Comparison of ENCODE assay signal across 16 cellular contexts in genomic region chr12:30784508-30784907, GRCh38. TPM values are rescaled to one million over a fixed set of nuclear protein-coding genes. Genes with fewer than 3 reads are reported as not detected.
DNase-seq lines count a peak whose midpoint lies in the region; ATAC-seq, FAIRE-seq and TF ChIP-seq lines count a peak whose summit lies in the region.
"Had no signal": no experiment of that assay in that cellular context is flagged by ENCODE, and none has a peak within 500 bp of the region (broad histone marks: within the 10 kb centered on the region; RNA-seq: fewer than 3 reads in every experiment).

No MANE protein-coding gene starts in this region.

- in situ Hi-C loops in HepG2 (cut with HindIII; ENCODE audit: extremely low pct_ligation_motif_present, low pct_unique_long_range_greater_than_20kb), result no loop called here

- BruUV-seq in HepG2 (replicated peaks; lab: Mats Ljungman, UMichigan), result no TSS peak

- no peaks in the 10 kb centered on the region for H4K20me1 ChIP-seq in HepG2 (ENCODE audit: insufficient read depth, low read length)
- no peaks in the 10 kb centered on the region for H4K20me1 ChIP-seq in H1 (replicated peaks in 1 of 2; ENCODE audit: control insufficient read depth in 1 of 2, insufficient read depth in 2 of 2, low read length in 2 of 2)

- H3K56ac ChIP-seq in H1 (replicated peaks; ENCODE audit: insufficient read length, low read depth, low read length), result no peak overlapping the region

- no peak overlapping the region for H4K8ac ChIP-seq in H1 (ENCODE audit: extremely low read depth, insufficient read depth, low read length)

- intact Hi-C loops in HepG2 (cut with micrococcal nuclease; ENCODE audit: unreplicated experiment) (no loop called here), right lobe of liver (cut with DNase I) (no loop called here), aorta (cut with DNase I) (no loop called here)

- TF ChIP-seq CTCF in HepG2 (CRISPR knock-in tag; IDR thresholded peaks at IDR 0.05), result no peak
- TF ChIP-seq CTCF in right lobe of liver (IDR thresholded peaks at IDR 0.05), result no peak
- TF ChIP-seq CTCF in H1 (IDR thresholded peaks at IDR 0.05; ENCODE audit: control extremely low read depth in 1 of 3, insufficient read depth in 1 of 3, low read depth in 1 of 3, low read length in 3 of 3), result no peak

- no peaks in the 10 kb centered on the region for H3K23me2 ChIP-seq in H1 (ENCODE audit: low read depth, low read length)

- TF ChIP-seq EP300 in HepG2 (IDR thresholded peaks at IDR 0.05; ENCODE audit: low read depth in 2 of 2, low read length in 2 of 2), result no peak
- TF ChIP-seq EP300 in HepG2 (CRISPR knock-in tag; IDR thresholded peaks at IDR 0.05; ENCODE audit: borderline replicate concordance), result no peak
- no peak for TF ChIP-seq EP300 in H1 (IDR thresholded peaks at IDR 0.05; ENCODE audit: borderline replicate concordance in 1 of 2, low read depth in 2 of 2, low read length in 2 of 2)

- H3K14ac ChIP-seq in H1 (ENCODE audit: insufficient read length), result no peak overlapping the region

- H3K9me3 ChIP-seq in HepG2 (ENCODE audit: low read length) (peaks cover 8% of the 10 kb centered on the region), right lobe of liver (no peaks in the 10 kb centered on the region), HUES64 (ENCODE audit: insufficient read depth, low read depth, low read length) (peaks cover 57% of the 10 kb centered on the region), H1 (ENCODE audit: insufficient read depth in 2 of 2, low read depth in 1 of 2, low read length in 1 of 2) (peaks cover 36 to 39% of the 10 kb centered on the region in 2 experiments), aorta (ENCODE audit: control insufficient read depth, low read length) (no peaks in the 10 kb centered on the region)

- H3K36me3 ChIP-seq in HepG2 (replicated peaks in 1 of 2; ENCODE audit: control insufficient read depth in 1 of 2, insufficient read depth in 2 of 2, low read length in 2 of 2), result no peaks in the 10 kb centered on the region
- no peaks in the 10 kb centered on the region for H3K36me3 ChIP-seq in right lobe of liver
- H3K36me3 ChIP-seq in HUES64 (ENCODE audit: insufficient read depth, low read length), result no peaks in the 10 kb centered on the region
- peaks cover 0 to 12% (median 0%) of the 10 kb centered on the region in 4 experiments; a peak in 4 of 8 replicates for H3K36me3 ChIP-seq in H1 (ENCODE audit: control insufficient read depth in 2 of 4, insufficient read depth in 4 of 4, low read length in 3 of 4)
- H3K36me3 ChIP-seq in aorta (ENCODE audit: control insufficient read depth in 1 of 2, insufficient read depth in 2 of 2, low read length in 1 of 2), result no peaks in the 10 kb centered on the region

- H3K79me2 ChIP-seq in HepG2 (ENCODE audit: insufficient read depth, low read length), result no peaks in the 10 kb centered on the region
- no peaks in the 10 kb centered on the region for H3K79me2 ChIP-seq in H1 (ENCODE audit: control insufficient read depth in 1 of 2, insufficient read depth in 2 of 2, low read length in 2 of 2)

- FAIRE-seq in HepG2 (lab: Jason Lieb, UNC) (no peak), H1 (lab: Jason Lieb, UNC) (no peak)
- FAIRE-seq: A204.1, GM12892 had no signal

- H4K5ac ChIP-seq in H1 (ENCODE audit: insufficient read length, low read depth, low read length), result no peak overlapping the region

- H3K4me1 ChIP-seq in HepG2 (ENCODE audit: insufficient read depth, low read length) (no peaks in the 10 kb centered on the region), right lobe of liver (no peaks in the 10 kb centered on the region), HUES64 (ENCODE audit: insufficient read depth, low read length) (no peaks in the 10 kb centered on the region), H1 (replicated peaks in 1 of 4; ENCODE audit: control insufficient read depth in 3 of 4, insufficient read depth in 4 of 4, low read length in 3 of 4) (peaks cover 0 to 3% (median 0%) of the 10 kb centered on the region in 4 experiments; a peak in 2 of 7 replicates), aorta (ENCODE audit: control insufficient read depth in 1 of 2, insufficient read depth in 2 of 2, low read length in 2 of 2) (no peaks in the 10 kb centered on the region)

- WGBS in HepG2 (ENCODE audit: low lambda C conversion rate), result 5% methylated on average over 1 of the region's 1 CpG
- 80% methylated on average over 1 of the region's 1 CpG for WGBS in right lobe of liver (ENCODE audit: insufficient coverage, low coverage, low lambda C conversion rate, missing lambda C conversion rate)
- 75% methylated on average over 1 of the region's 1 CpG for WGBS in HUES64
- WGBS in H1 (ENCODE audit: extremely low coverage in 1 of 2, insufficient coverage in 1 of 2, insufficient read length in 1 of 2, insufficient replicate concordance in 2 of 2, low coverage in 1 of 2, low lambda C conversion rate in 2 of 2, missing lambda C conversion rate in 1 of 2), 2 experiments, result 96% methylated on average over 1 of the region's 1 CpG; no CpG with 5 or more reads in 1 of the 2 experiments
- WGBS in aorta, 2 donors, result 89 to 97% methylated on average over 1 of the region's 1 CpG

- H3K27ac ChIP-seq in HepG2 (ENCODE audit: extremely low read length, insufficient read depth, low read length) (no peak overlapping the region), right lobe of liver (no peak overlapping the region), HUES64 (ENCODE audit: low read depth, low read length) (peak overlapping the region; percentile 95; the same call in 1 of the 2 replicates), H1 (ENCODE audit: low read depth, low read length) (no peak overlapping the region), aorta (ENCODE audit: low read depth in 1 of 2, low read length in 2 of 2) (no peak overlapping the region)

- H2BK120ac ChIP-seq in H1 (replicated peaks; ENCODE audit: low read depth, low read length), result no peak overlapping the region

- H3K27me3 ChIP-seq in HepG2 (ENCODE audit: control insufficient read depth in 1 of 2, insufficient read depth in 2 of 2, low read length in 2 of 2) (peaks cover 0 to 6% of the 10 kb centered on the region in 2 experiments; a peak in 2 of 5 replicates), right lobe of liver (peaks cover 0 to 4% of the 10 kb centered on the region in 2 donors), HUES64 (ENCODE audit: insufficient read depth, low read length) (no peaks in the 10 kb centered on the region), H1 (replicated peaks in 1 of 4; ENCODE audit: control insufficient read depth in 3 of 4, extremely low read depth in 1 of 4, insufficient read depth in 3 of 4, low read length in 3 of 4) (no peaks in the 10 kb centered on the region), aorta (ENCODE audit: control insufficient read depth in 1 of 2, insufficient read depth in 2 of 2, low read length in 1 of 2) (no peaks in the 10 kb centered on the region)

- H3K9ac ChIP-seq in HepG2 (ENCODE audit: insufficient read depth, low read depth, low read length) (no peak overlapping the region), HUES64 (ENCODE audit: low read depth, low read length) (no peak overlapping the region), H1 (replicated peaks in 1 of 4; ENCODE audit: extremely low read depth in 1 of 4, low read depth in 3 of 4, low read length in 3 of 4) (no peak overlapping the region)

- TF ChIP-seq POLR2A in HepG2 (IDR thresholded peaks at IDR 0.05; ENCODE audit: insufficient read depth in 1 of 2, low read depth in 2 of 2, low read length in 2 of 2), result no peak
- no peak for TF ChIP-seq POLR2A in right lobe of liver (IDR thresholded peaks at IDR 0.05)
- TF ChIP-seq POLR2A in H1 (IDR thresholded peaks at IDR 0.05; ENCODE audit: control extremely low read depth in 1 of 2, low read depth in 2 of 2, low read length in 2 of 2), result no peak

- CTCF ChIA-PET in HepG2 (lab: Yijun Ruan, JAX; ENCODE audit: low intra/inter-chr PET ratio, low total read pairs) (no interaction called here), H1 (lab: Charles Lee; ENCODE audit: partially characterized antibody) (no interaction called here)

- H2AK5ac ChIP-seq in H1 (ENCODE audit: low read depth, low read length), result no peak overlapping the region

- TF ChIP-seq RAD21 in HepG2 (CRISPR knock-in tag; IDR thresholded peaks at IDR 0.05) (no peak), H1 (IDR thresholded peaks at IDR 0.05 in 1 of 2, conservative IDR thresholded peaks at IDR 0.05 in 1 of 2; ENCODE audit: low read depth in 2 of 2, low read length in 2 of 2) (no peak)

- no peak overlapping the region for H4K91ac ChIP-seq in H1 (replicated peaks; ENCODE audit: insufficient read length, low read length)

- ATAC-seq in HepG2, result no peak
- ATAC-seq in right lobe of liver, result no peak
- ATAC-seq in aorta (ENCODE audit: low FRiP score), result no peak
- no peak for ATAC-seq in GM19395 (IDR thresholded peaks at IDR 0.05; ENCODE audit: unreplicated experiment)
- ATAC-seq: HCT116 had no signal

- H2BK12ac ChIP-seq in H1 (ENCODE audit: low read depth, low read length), result no peak overlapping the region

- H2BK20ac ChIP-seq in H1 (ENCODE audit: low read length), result no peak overlapping the region

- H3K4me2 ChIP-seq in HepG2 (ENCODE audit: low read depth, low read length), result no peak overlapping the region
- no peak overlapping the region for H3K4me2 ChIP-seq in H1 (ENCODE audit: insufficient read depth in 1 of 2, low read depth in 2 of 2, low read length in 2 of 2)

- H2AFZ ChIP-seq in HepG2 (ENCODE audit: low read length), result no peak overlapping the region
- no peak overlapping the region for H2AFZ ChIP-seq in H1 (ENCODE audit: low read length)

- H3K23ac ChIP-seq in H1 (ENCODE audit: insufficient read length), result no peak overlapping the region

- H3K18ac ChIP-seq in H1 (ENCODE audit: extremely low read depth, low read length), result no peak overlapping the region

- H3K4me3 ChIP-seq in HepG2 (replicated peaks in 1 of 3; ENCODE audit: insufficient read depth in 1 of 3, low read depth in 2 of 3, low read length in 3 of 3) (no peak overlapping the region), right lobe of liver (no peak overlapping the region), HUES64 (ENCODE audit: low read length) (no peak overlapping the region), H1 (ENCODE audit: extremely low read depth in 1 of 4, insufficient read depth in 2 of 4, low read depth in 3 of 4, low read length in 4 of 4) (peak overlapping the region in 1 of 4 experiments; percentile 7; a peak in 1 of 8 replicates), aorta (ENCODE audit: low read length in 2 of 2) (no peak overlapping the region)

- POLR2A ChIA-PET in HepG2 (lab: Yijun Ruan, JAX) (no interaction called here), H1 (lab: Charles Lee; ENCODE audit: partially characterized antibody) (interaction anchor here (1.1 kb wide), 1 partner anchor 17 kb away, joined by 4 read pairs; no protein-coding TSS in a partner anchor)

- DNase-seq in HepG2 (ENCODE audit: low spot score), result no peak
- DNase-seq in right lobe of liver, result no peak
- DNase-seq in H1 (ENCODE audit: low read depth in 1 of 2, low spot score in 2 of 2), result no peak
- DNase-seq in NCI-H1092 treated with DMSO at 0.1 percent for 48 hours (lab: John Stamatoyannopoulos, UW), result no peak
- no peak for DNase-seq in aorta
- DNase-seq: C1 segment of cervical spinal cord; CD4-positive, alpha-beta T cell; DND-41; GDM1; IMR-90; KG1 had no signal

- no peaks in the 10 kb centered on the region for H3K79me1 ChIP-seq in H1 (ENCODE audit: low read depth, low read length)

- H3K4ac ChIP-seq in H1 (replicated peaks; ENCODE audit: insufficient read length, low read depth, low read length), result no peak overlapping the region

- no peak overlapping the region for H2BK5ac ChIP-seq in H1 (ENCODE audit: low read depth, low read length)

- H2BK15ac ChIP-seq in H1 (ENCODE audit: low read length), result no peak overlapping the region

RNA-seq across cellular contexts. Expression of gene CAPRIN2, which starts 29.8 kb away (rescaled TPM):
- total RNA-seq in HepG2 (2016; rRNA removed; fragmentation: Illumina TruSeq; extraction: Trizol) (12.0 and 21.7 TPM in 2 replicates), right lobe of liver (10 to 100 TPM in 2 of 6 experiments, 1 to 10 TPM in 4; 5.7 to 11.5 (median 8.5) TPM), aorta (10 to 100 TPM; 26.5 to 41.2 TPM)
- 23.4 and 24.3 TPM in 2 replicates for total RNA-seq in HepG2 (2016; cell fraction: cytosol; rRNA removed; fragmentation: Illumina TruSeq; extraction: Trizol; ENCODE audit: low read depth)
- 14.1 and 22.8 TPM in 2 replicates for total RNA-seq in HepG2 (2016; cell fraction: insoluble cytoplasmic fraction; rRNA removed; fragmentation: Illumina TruSeq; extraction: Trizol)
- 20.0 and 22.6 TPM in 2 replicates for total RNA-seq in HepG2 (2016; cell fraction: membrane; rRNA removed; fragmentation: Illumina TruSeq; extraction: Trizol)
- 43.3 and 48.9 TPM in 2 replicates for total RNA-seq in HepG2 (2016; cell fraction: nucleus; rRNA removed; fragmentation: Illumina TruSeq; extraction: Trizol)
- polyA plus RNA-seq in HepG2 (2011; rRNA removed) (25.7 and 30.6 TPM in 2 replicates), H1 (2011; rRNA removed) (20.1 and 24.8 TPM in 2 replicates), aorta (10 to 100 TPM in 1 of 2 donors, 1 to 10 TPM in 1; 7.5 to 43.5 TPM)
- 4.9 and 5.5 TPM in 2 replicates for polyA plus RNA-seq in HepG2 (2011; cell fraction: cytosol; rRNA removed)
- polyA plus RNA-seq in HepG2 (2011; cell fraction: nucleus; rRNA removed), result 102 and 115 TPM in 2 replicates
- 15.7 and 23.2 TPM in 2 replicates for polyA plus RNA-seq in HepG2 (2012)
- polyA plus RNA-seq in HepG2 (2016; cell fraction: cytosol; fragmentation: Illumina TruSeq; extraction: Trizol; ENCODE audit: low read depth), result 1.3 and 1.7 TPM in 2 replicates
- polyA plus RNA-seq in HepG2 (2016; cell fraction: insoluble cytoplasmic fraction; fragmentation: Illumina TruSeq; extraction: Trizol; ENCODE audit: low read depth), result 9.7 and 12.3 TPM in 2 replicates
- 4.0 and 4.7 TPM in 2 replicates for polyA plus RNA-seq in HepG2 (2016; cell fraction: membrane; fragmentation: Illumina TruSeq; extraction: Trizol; ENCODE audit: low read depth)
- 105 and 125 TPM in 2 replicates for polyA plus RNA-seq in HepG2 (2016; cell fraction: nucleus; fragmentation: Illumina TruSeq; extraction: Trizol; ENCODE audit: insufficient read depth, low read depth)
- polyA minus RNA-seq in HepG2 (2011; rRNA and poly(A)+ RNA removed; ENCODE audit: low replicate concordance), result 7.2 and 8.3 TPM in 2 replicates
- polyA minus RNA-seq in HepG2 (2011; cell fraction: cytosol; rRNA and poly(A)+ RNA removed), result 7.0 and 7.4 TPM in 2 replicates
- 66.3 and 86.5 TPM in 2 replicates for polyA minus RNA-seq in HepG2 (2011; cell fraction: nucleus; rRNA and poly(A)+ RNA removed)
- polyA plus RNA-seq in HUES64 (2013, experiment 1 of 2), result 34.5 TPM
- 41.1 TPM for polyA plus RNA-seq in HUES64 (2013, experiment 2 of 2)
- total RNA-seq in H1 (2021; fragmentation: NEBNext Ultra II Directional; extraction: Animal tissue kit (Norgen Biotek cat#: 25700)), result 51.5 and 52.0 TPM in 2 replicates
- 29.2 TPM for polyA plus RNA-seq in H1 (2011; cell fraction: cytosol; rRNA removed)
- polyA plus RNA-seq in H1 (2011; cell fraction: nucleus; rRNA removed), result 54.0 TPM
- polyA plus RNA-seq in H1 (2012, experiment 1 of 2), result 34.0 to 50.4 TPM (median 46.9 TPM) in 4 replicates
- 2.5 TPM for polyA plus RNA-seq in H1 (2012, experiment 2 of 2)
- polyA plus RNA-seq in H1 (2013, experiment 1 of 2), result 57.2 TPM
- 52.9 TPM for polyA plus RNA-seq in H1 (2013, experiment 2 of 2)
- 23.5 and 31.6 TPM in 2 replicates for polyA minus RNA-seq in H1 (2011; rRNA and poly(A)+ RNA removed)
- 21.5 TPM for polyA minus RNA-seq in H1 (2011; cell fraction: cytosol; rRNA and poly(A)+ RNA removed)
- 63.0 TPM for polyA minus RNA-seq in H1 (2011; cell fraction: nucleus; rRNA and poly(A)+ RNA removed)

Comparison
In these comparisons a context has a peak if more than half of its experiments do, and no peak if none do; other contexts are left out.
1. Of the 41 proteins assayed by ChIP-seq in both HepG2 and H1: peak only in HepG2: none; only in H1: KDM1A; in both: none; in neither: 40.